ENCODE assay signal across 20 cellular contexts in genomic region chr3:66041116-66041515, GRCh38. TPM values are rescaled to one million over a fixed set of nuclear protein-coding genes. Genes with fewer than 3 reads are reported as not detected.
DNase-seq lines count a peak whose midpoint lies in the region; ATAC-seq and TF ChIP-seq lines count a peak whose summit lies in the region.
"Had no signal": no experiment of that assay in that cellular context is flagged by ENCODE, and none has a peak within 500 bp of the region (broad histone marks: within the 10 kb centered on the region; RNA-seq: fewer than 3 reads in every experiment).

No MANE protein-coding gene starts in this region.

- no peaks in the 10 kb centered on the region for H3K27me3 Mint-ChIP-seq in chondrocyte (ENCODE audit: low read depth)
- peaks cover 23% of the 10 kb centered on the region for H3K27me3 Mint-ChIP-seq in nephron (ENCODE audit: low read depth)

- no peaks in the 10 kb centered on the region for H3K9me3 Mint-ChIP-seq in chondrocyte (ENCODE audit: low read depth)
- no peaks in the 10 kb centered on the region for H3K9me3 Mint-ChIP-seq in nephron
- H3K9me3 Mint-ChIP-seq: activated T-cell treated with anti-CD3 and anti-CD28 coated beads, Interleukin-2, amount 50 U/mL, for 72 hours; CD4-positive, alpha-beta T cell had no signal

- H3K9me3 ChIP-seq in left ventricle myocardium inferior (replicated peaks): no peaks in the 10 kb centered on the region
- H3K9me3 ChIP-seq: ascending aorta, colonic mucosa, gastrocnemius medialis, MG63 had no signal

- H3K4me3 Mint-ChIP-seq in chondrocyte (ENCODE audit: unreplicated experiment) (no peak overlapping the region), nephron (peak overlapping the region; percentile 31 to 99 (median 99))
- H3K4me3 Mint-ChIP-seq: activated T-cell treated with anti-CD3 and anti-CD28 coated beads, Interleukin-2, amount 50 U/mL, for 72 hours; CD4-positive, alpha-beta T cell had no signal

- peak; percentile 57 for DNase-seq in AG08396 (ENCODE audit: low spot score)
- DNase-seq in HT1080 (ENCODE audit: low read depth): peak; percentile 16
- no peak for DNase-seq in chondrocyte (ENCODE audit: low spot score)
- DNase-seq in Kasumi-1 (lab: John Stamatoyannopoulos, UW): no peak
- DNase-seq in NOMO-1 treated with dmso at 0.1 percent for 144 hours (lab: John Stamatoyannopoulos, UW; ENCODE audit: unreplicated experiment): no peak
- no peak for DNase-seq in left ventricle myocardium inferior
- DNase-seq: activated naive CD4-positive, alpha-beta T cell treated with anti-CD3 and anti-CD28 coated beads, Interleukin-2, amount 50 U/mL, for 16 hours; activated T-cell treated with anti-CD3 and anti-CD28 coated beads, Interleukin-2, amount 50 U/mL, for 72 hours; CD4-positive, alpha-beta T cell; colonic mucosa; DMS53; gastrocnemius medialis; MG63; NCI-H146; NCI-H2171 treated with DMSO at 0.1 percent for 48 hours; NCI-H748 treated with DMSO at 0.1 percent for 48 hours had no signal

- no peak overlapping the region for H3K27ac ChIP-seq in left ventricle myocardium inferior (replicated peaks)
- H3K27ac ChIP-seq: colonic mucosa, gastrocnemius medialis had no signal

- no peak for ATAC-seq in HG02852 (IDR thresholded peaks at IDR 0.05; ENCODE audit: unreplicated experiment)
- ATAC-seq: activated T-cell treated with anti-CD3 and anti-CD28 coated beads, Interleukin-2, amount 50 U/mL, for 72 hours; gastrocnemius medialis; Right ventricle myocardium inferior had no signal

- H3K27ac Mint-ChIP-seq in chondrocyte (ENCODE audit: unreplicated experiment) (peak overlapping the region; percentile 61), nephron (no peak overlapping the region)
- H3K27ac Mint-ChIP-seq: activated T-cell treated with anti-CD3 and anti-CD28 coated beads, Interleukin-2, amount 50 U/mL, for 72 hours; CD4-positive, alpha-beta T cell had no signal

- TF ChIP-seq CTCF in chondrocyte (IDR thresholded peaks at IDR 0.05) (no peak), nephron (IDR thresholded peaks at IDR 0.05; ENCODE audit: unreplicated experiment in 3 of 3) (no peak), left ventricle myocardium inferior (IDR thresholded peaks at IDR 0.05; ENCODE audit: borderline replicate concordance) (no peak)

- no peaks in the 10 kb centered on the region for H3K36me3 Mint-ChIP-seq in chondrocyte (ENCODE audit: low read depth)
- H3K36me3 Mint-ChIP-seq in nephron (ENCODE audit: low read depth): no peaks in the 10 kb centered on the region

- intact Hi-C loops in left ventricle myocardium inferior (cut with micrococcal nuclease): no loop called here

- no peaks in the 10 kb centered on the region for H3K27me3 ChIP-seq in left ventricle myocardium inferior (ENCODE audit: low read depth)
- H3K27me3 ChIP-seq: ascending aorta, colonic mucosa, gastrocnemius medialis, MG63 had no signal

- H3K4me1 Mint-ChIP-seq in chondrocyte (ENCODE audit: low read depth) (peaks cover 36% of the 10 kb centered on the region), nephron (peaks cover 24% of the 10 kb centered on the region)

- no peak overlapping the region for H3K4me3 ChIP-seq in left ventricle myocardium inferior
- H3K4me3 ChIP-seq: ascending aorta, colonic mucosa, gastrocnemius medialis, MG63 had no signal

- H3K36me3 ChIP-seq in left ventricle myocardium inferior: no peaks in the 10 kb centered on the region
- H3K36me3 ChIP-seq: ascending aorta, colonic mucosa, gastrocnemius medialis, MG63 had no signal

- H3K4me1 ChIP-seq in left ventricle myocardium inferior: peaks cover 36% of the 10 kb centered on the region
- H3K4me1 ChIP-seq: colonic mucosa had no signal

RNA-seq across cellular contexts. Expression of gene MAGI1, which starts 2.4 kb away (rescaled TPM):
- total RNA-seq in HT1080 (2014; rRNA removed; shearing (Covaris generic)): 12.4 and 15.2 TPM in 2 replicates
- 6.0 and 8.6 TPM in 2 replicates for polyA plus RNA-seq in HT1080 (2015; cell fraction: cytosol; rRNA removed)
- polyA plus RNA-seq in HT1080 (2015; cell fraction: nucleus; rRNA removed): 10.7 and 13.1 TPM in 2 replicates
- total RNA-seq in chondrocyte (18.7 to 19.3 TPM (median 18.9 TPM) in 3 replicates), left ventricle myocardium inferior (36.6 TPM)
- total RNA-seq: CD4-positive, alpha-beta T cell had no signal

Comparison
In these comparisons a context has a peak if more than half of its experiments do, and no peak if none do; other contexts are left out.
1. DNase-seq: peak in AG08396 (single experiment) and HT1080 (single experiment); none in chondrocyte (single experiment), Kasumi-1 (0 of 2), NOMO-1 treated with dmso at 0.1 percent for 144 hours (single experiment) and left ventricle myocardium inferior (single experiment).